Comparison of ENCODE assay signal across 13 cellular contexts in the genomic region with DNA sequence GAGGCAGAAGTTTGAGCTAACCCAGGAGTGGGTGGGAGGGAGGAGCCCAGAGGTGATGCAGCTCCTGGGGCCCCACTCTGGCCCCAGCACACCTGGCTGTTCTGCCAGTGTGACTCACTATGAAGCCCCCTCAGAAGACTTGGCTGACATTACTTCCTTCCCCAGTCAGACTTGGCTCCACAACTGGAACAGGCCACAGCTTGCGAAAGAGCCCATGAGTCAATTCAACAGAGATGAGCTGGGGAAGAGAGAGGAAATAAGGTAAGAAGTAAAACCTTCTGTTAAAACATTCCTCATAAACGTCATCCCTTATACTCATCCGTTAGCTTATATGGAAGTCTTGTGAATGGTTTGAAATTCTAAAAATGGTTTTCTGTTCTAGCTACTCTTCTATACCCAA.
DNase-seq lines count a peak whose midpoint lies in the region; ATAC-seq and TF ChIP-seq lines count a peak whose summit lies in the region.
"Had no signal": no experiment of that assay in that cellular context is flagged by ENCODE, and none has a peak within 500 bp of the region (broad histone marks: within the 10 kb centered on the region; RNA-seq: fewer than 3 reads in every experiment).

No MANE protein-coding gene starts in this region.

- no peak overlapping the region for H3K4me3 ChIP-seq in MG63
- no peak overlapping the region for H3K4me3 ChIP-seq in brain microvascular endothelial cell (ENCODE audit: low read depth, low read length)
- no peak overlapping the region for H3K4me3 ChIP-seq in left lung
- no peak overlapping the region for H3K4me3 ChIP-seq in spleen
- H3K4me3 ChIP-seq in vagina, result no peak overlapping the region
- H3K4me3 ChIP-seq: ovary had no signal

- TF ChIP-seq CTCF in brain microvascular endothelial cell (IDR thresholded peaks at IDR 0.05; ENCODE audit: low read depth, low read length, missing control alignments), result no peak
- TF ChIP-seq CTCF in left lung (IDR thresholded peaks at IDR 0.05), result no peak
- TF ChIP-seq CTCF in spleen (IDR thresholded peaks at IDR 0.05 in 8 of 11, conservative IDR thresholded peaks at IDR 0.05 in 3 of 11), result no peak
- TF ChIP-seq CTCF in vagina (IDR thresholded peaks at IDR 0.05), result no peak

- H3K27ac ChIP-seq in brain microvascular endothelial cell, result peak overlapping the region; percentile 60
- no peak overlapping the region for H3K27ac ChIP-seq in left lung
- H3K27ac ChIP-seq in spleen, result no peak overlapping the region
- no peak overlapping the region for H3K27ac ChIP-seq in vagina
- H3K27ac ChIP-seq: ovary had no signal

- H3K4me1 Mint-ChIP-seq in T-helper 17 cell, result no peaks in the 10 kb centered on the region

- TF ChIP-seq POLR2A in spleen (IDR thresholded peaks at IDR 0.05) (no peak), vagina (IDR thresholded peaks at IDR 0.05) (no peak)

- H3K4me3 Mint-ChIP-seq in T-helper 17 cell, result no peak overlapping the region
- H3K4me3 Mint-ChIP-seq: type B pancreatic cell, WTC11 had no signal

- peak; percentile 52 for DNase-seq in AG08396 (ENCODE audit: low spot score)
- peak; percentile 81 for DNase-seq in MG63
- DNase-seq in brain microvascular endothelial cell, result peak; percentile 81
- no peak for DNase-seq in left lung
- no peak for DNase-seq in spleen
- DNase-seq in vagina (ENCODE audit: extremely low spot score in 2 of 2), result no peak
- no peak for DNase-seq in T-helper 17 cell
- DNase-seq: C1 segment of cervical spinal cord, NCI-H1436, ovary had no signal

- ATAC-seq in left lung, result peak; percentile 17
- no peak for ATAC-seq in T-helper 17 cell
- ATAC-seq in GM19452 (IDR thresholded peaks at IDR 0.05; ENCODE audit: unreplicated experiment), result no peak
- ATAC-seq: WTC11 had no signal

- in situ Hi-C loops in brain microvascular endothelial cell (cut with HindIII; ENCODE audit: low pct_ligation_motif_present, low sequenced_read_pairs), result no loop called here

- H3K27me3 ChIP-seq in MG63, result no peaks in the 10 kb centered on the region
- no peaks in the 10 kb centered on the region for H3K27me3 ChIP-seq in brain microvascular endothelial cell (replicated peaks)
- no peaks in the 10 kb centered on the region for H3K27me3 ChIP-seq in left lung
- H3K27me3 ChIP-seq in spleen (replicated peaks in 1 of 7), result no peaks in the 10 kb centered on the region
- H3K27me3 ChIP-seq in vagina, result no peaks in the 10 kb centered on the region
- H3K27me3 ChIP-seq: ovary had no signal

- WGBS in spleen, 5 donors, result 57 to 93% (median 65%) methylated on average over 3 of the region's 3 CpGs

- intact Hi-C loops in left lung (cut with DNase I), result no loop called here
- intact Hi-C loops in spleen (cut with DNase I; ENCODE audit: low total_unique reads), result no loop called here
- intact Hi-C loops in vagina (cut with DNase I), result no loop called here

- peaks cover 8% of the 10 kb centered on the region for H3K9me3 ChIP-seq in MG63
- no peaks in the 10 kb centered on the region for H3K9me3 ChIP-seq in left lung
- H3K9me3 ChIP-seq in spleen, result peaks cover 0 to 5% (median 0%) of the 10 kb centered on the region in 8 donors
- no peaks in the 10 kb centered on the region for H3K9me3 ChIP-seq in vagina
- H3K9me3 ChIP-seq in T-helper 17 cell (ENCODE audit: control insufficient read depth, low read length, poor library complexity, severe bottlenecking), result no peaks in the 10 kb centered on the region
- H3K9me3 ChIP-seq: ovary had no signal

- H3K27me3 Mint-ChIP-seq in T-helper 17 cell, result no peaks in the 10 kb centered on the region
- H3K27me3 Mint-ChIP-seq: type B pancreatic cell had no signal

- no peak overlapping the region for H3K27ac Mint-ChIP-seq in T-helper 17 cell
- H3K27ac Mint-ChIP-seq: type B pancreatic cell, WTC11 had no signal

- no peaks in the 10 kb centered on the region for H3K36me3 Mint-ChIP-seq in T-helper 17 cell (ENCODE audit: low read depth)
- H3K36me3 Mint-ChIP-seq: type B pancreatic cell had no signal

- H3K4me1 ChIP-seq in left lung (no peaks in the 10 kb centered on the region), spleen (no peaks in the 10 kb centered on the region), vagina (no peaks in the 10 kb centered on the region)

- H3K36me3 ChIP-seq in MG63, result no peaks in the 10 kb centered on the region
- no peaks in the 10 kb centered on the region for H3K36me3 ChIP-seq in brain microvascular endothelial cell (replicated peaks)
- H3K36me3 ChIP-seq in left lung, result no peaks in the 10 kb centered on the region
- no peaks in the 10 kb centered on the region for H3K36me3 ChIP-seq in spleen
- H3K36me3 ChIP-seq in vagina, result no peaks in the 10 kb centered on the region
- H3K36me3 ChIP-seq: ovary had no signal

Comparison
In these comparisons a context has a peak if more than half of its experiments do, and no peak if none do; other contexts are left out.
1. DNase-seq: peak in AG08396 (single experiment), MG63 (single experiment) and brain microvascular endothelial cell (single experiment); none in left lung (0 of 2), spleen (single experiment), vagina (0 of 2) and T-helper 17 cell (0 of 3).